8 cellular contexts compared by ENCODE assay signal in genomic region chr5:138574744-138575193, GRCh38. TPM values are rescaled to one million over a fixed set of nuclear protein-coding genes. Genes with fewer than 3 reads are reported as not detected.
DNase-seq lines count a peak whose midpoint lies in the region; ATAC-seq, FAIRE-seq and TF ChIP-seq lines count a peak whose summit lies in the region.

No MANE protein-coding gene starts in this region.

- peak overlapping the region; percentile 87 for H3K9ac ChIP-seq in ES-I3 (ENCODE audit: low read depth, low read length)
- peak overlapping the region; percentile 100 for H3K9ac ChIP-seq in IMR-90 (ENCODE audit: low read depth, low read length)

- peak overlapping the region; percentile 94 for H3K4ac ChIP-seq in IMR-90 (ENCODE audit: low read depth, low read length)

- H3K27ac ChIP-seq in IMR-90 (ENCODE audit: insufficient read depth, low read length): peak overlapping the region; percentile 98
- H3K27ac ChIP-seq in mesodermal cell (ENCODE audit: low read depth, low read length, severe bottlenecking): peak overlapping the region; percentile 100

- H3K4me1 ChIP-seq in ES-I3 (ENCODE audit: insufficient read depth, low read length) (no peaks in the 10 kb centered on the region), IMR-90 (ENCODE audit: control insufficient read depth, insufficient read depth, low read length) (peaks cover 2% of the 10 kb centered on the region; the same call in 1 of the 2 replicates), mesodermal cell (ENCODE audit: control insufficient read depth, insufficient read depth, low read length, poor library complexity, severe bottlenecking) (peaks cover 9% of the 10 kb centered on the region)

- peak overlapping the region; percentile 15; the same call in 1 of the 3 replicates for H2BK15ac ChIP-seq in IMR-90 (ENCODE audit: low read depth, low read length)

- intact Hi-C loops in IMR-90 (cut with micrococcal nuclease): loop anchor here (2.0 kb wide), 1 partner anchor 180 kb away; no protein-coding TSS in a partner anchor

- H3K14ac ChIP-seq in IMR-90 (replicated peaks; ENCODE audit: low read depth, low read length): peak overlapping the region; percentile 97

- TF ChIP-seq RAD21 in IMR-90 (IDR thresholded peaks at IDR 0.05; ENCODE audit: low read length): no peak

- peak overlapping the region; percentile 98 for H2AFZ ChIP-seq in IMR-90 (replicated peaks; ENCODE audit: low read length, poor library complexity)

- WGBS in IMR-90 (ENCODE audit: extremely low coverage in 2 of 2, insufficient read length in 1 of 2), 2 experiments: 7% methylated on average over 3 of the region's 18 CpGs; no CpG with 5 or more reads in 1 of the 2 experiments
- 0% methylated on average over 14 of the region's 18 CpGs for WGBS in mesodermal cell (ENCODE audit: insufficient coverage in 2 of 2), 2 experiments

- H4K20me1 ChIP-seq in IMR-90 (ENCODE audit: insufficient read depth, low read length): peaks cover 26% of the 10 kb centered on the region

- dilution Hi-C loops in IMR-90 (cut with HindIII; ENCODE audit: low sequenced_read_pairs, unreplicated experiment): no loop called here

- peak overlapping the region; percentile 76 for H3K4me3 ChIP-seq in IMR-90 (ENCODE audit: insufficient read depth, low read depth, low read length)
- H3K4me3 ChIP-seq in bronchial epithelial cell (ENCODE audit: low read depth, low read length): peak overlapping the region; percentile 63
- H3K4me3 ChIP-seq in mesodermal cell (ENCODE audit: extremely low read depth, insufficient read depth, low read length, poor library complexity, severe bottlenecking): peak overlapping the region; percentile 98

- 0 out of 2 replicates have a peak, but pooled peaks cover 4% of the 10 kb centered on the region for H3K9me1 ChIP-seq in IMR-90 (ENCODE audit: insufficient read depth, low read length)

- no peaks in the 10 kb centered on the region for H3K9me3 ChIP-seq in ES-I3 (ENCODE audit: control insufficient read depth, insufficient read depth, low read length)
- no peaks in the 10 kb centered on the region for H3K9me3 ChIP-seq in IMR-90 (ENCODE audit: control insufficient read depth, insufficient read depth, low read length)
- H3K9me3 ChIP-seq in mesodermal cell (ENCODE audit: control insufficient read depth, low read length): no peaks in the 10 kb centered on the region

- H3K4me2 ChIP-seq in IMR-90 (ENCODE audit: low read depth, low read length): peak overlapping the region; percentile 87

- FAIRE-seq in bronchial epithelial cell (lab: Jason Lieb, UNC): no peak

- DNase-seq in IMR-90: peak; percentile 24
- DNase-seq in bronchial epithelial cell (ENCODE audit: low read depth): peak; percentile 33
- no peak for DNase-seq in germinal center (ENCODE audit: low spot score)
- DNase-seq in NCI-H526 (lab: John Stamatoyannopoulos, UW): no peak

- H3K18ac ChIP-seq in IMR-90 (ENCODE audit: low read depth, low read length): peak overlapping the region; percentile 18; the same call in 1 of the 2 replicates

- H4K5ac ChIP-seq in IMR-90 (ENCODE audit: low read depth, low read length): peak overlapping the region; percentile 28

- POLR2A ChIA-PET in IMR-90 (lab: Charles Lee; ENCODE audit: unreplicated experiment): interaction anchor here (0.6 kb wide), 1 partner anchor 104 kb away, joined by 3 read pairs; no protein-coding TSS in a partner anchor

- peaks cover 32% of the 10 kb centered on the region for H3K36me3 ChIP-seq in ES-I3 (ENCODE audit: insufficient read depth, low read length)
- peaks cover 30% of the 10 kb centered on the region for H3K36me3 ChIP-seq in IMR-90 (ENCODE audit: control insufficient read depth, insufficient read depth, low read length)
- H3K36me3 ChIP-seq in bronchial epithelial cell (ENCODE audit: control insufficient read depth, insufficient read depth, low read length): peaks cover 16% of the 10 kb centered on the region
- peaks cover 43% of the 10 kb centered on the region for H3K36me3 ChIP-seq in mesodermal cell (ENCODE audit: control insufficient read depth, insufficient read depth, low read length)

- H2BK20ac ChIP-seq in IMR-90 (ENCODE audit: low read depth, low read length): peak overlapping the region; percentile 17; the same call in 1 of the 2 replicates

- no peak for TF ChIP-seq CTCF in IMR-90 (conservative IDR thresholded peaks at IDR 0.05; ENCODE audit: low read depth, low read length)
- no peak for TF ChIP-seq CTCF in bronchial epithelial cell (IDR thresholded peaks at IDR 0.05; ENCODE audit: insufficient read depth, low read length, severe bottlenecking)

- no TSS peak for BruUV-seq in IMR-90 (replicated peaks; lab: Mats Ljungman, UMichigan)

- ATAC-seq in IMR-90 (ENCODE audit: low read depth): peak; percentile 3; the same call in 1 of the 2 replicates
- ATAC-seq in GM18511 (IDR thresholded peaks at IDR 0.05; ENCODE audit: unreplicated experiment): no peak
- ATAC-seq in HG03442 (IDR thresholded peaks at IDR 0.05; ENCODE audit: unreplicated experiment): no peak

- peak overlapping the region; percentile 87 for H4K91ac ChIP-seq in IMR-90 (ENCODE audit: insufficient read depth, low read depth, low read length)

- peak overlapping the region; percentile 95 for H2AK9ac ChIP-seq in IMR-90 (replicated peaks; ENCODE audit: low read depth, low read length, poor library complexity)

- peak overlapping the region; percentile 99 for H2BK120ac ChIP-seq in IMR-90 (ENCODE audit: low read depth, low read length)

- H2BK5ac ChIP-seq in IMR-90 (ENCODE audit: low read depth, low read length, poor library complexity, severe bottlenecking): peak overlapping the region; percentile 99

- in situ Hi-C loops in IMR-90 (cut with MboI; ENCODE audit: low sequenced_read_pairs): loop anchor here (10.0 kb wide), 1 partner anchor 690 kb away; no protein-coding TSS in a partner anchor

- H3K79me1 ChIP-seq in IMR-90 (ENCODE audit: low read depth in 1 of 2, low read length in 2 of 2): peaks cover 17 to 35% of the 10 kb centered on the region in 2 experiments

- H2AK5ac ChIP-seq in IMR-90 (ENCODE audit: low read depth, low read length): peak overlapping the region; percentile 73

- no peaks in the 10 kb centered on the region for H3K27me3 ChIP-seq in IMR-90 (ENCODE audit: control insufficient read depth, insufficient read depth, low read length)
- no peaks in the 10 kb centered on the region for H3K27me3 ChIP-seq in bronchial epithelial cell (ENCODE audit: control insufficient read depth, insufficient read depth, low read length)

- H4K8ac ChIP-seq in IMR-90 (ENCODE audit: low read depth in 2 of 2, low read length in 2 of 2): peak overlapping the region; percentile 35 to 88

- peak overlapping the region; percentile 95 for H3K23ac ChIP-seq in IMR-90 (ENCODE audit: low read depth, low read length)

- CTCF ChIA-PET in IMR-90 (lab: Yijun Ruan, JAX): interaction anchor here (0.6 kb wide), 1 partner anchor 793 kb away, joined by 5 read pairs; no protein-coding TSS in a partner anchor

- no peak for TF ChIP-seq POLR2A in IMR-90 (IDR thresholded peaks at IDR 0.05; ENCODE audit: low read depth, low read length)

- H3K56ac ChIP-seq in IMR-90 (ENCODE audit: extremely low read depth, insufficient read depth, low read length): peak overlapping the region; percentile 96

TF ChIP-seq in IMR-90, 13 proteins besides CTCF, POLR2A, EP300 and RAD21 (continues in another document):
- TF ChIP-seq MXI1 (IDR thresholded peaks at IDR 0.05; ENCODE audit: borderline replicate concordance, low read depth, low read length) (no peak), FOS (IDR thresholded peaks at IDR 0.05; ENCODE audit: low read depth, low read length) (no peak), USF2 (IDR thresholded peaks at IDR 0.05; ENCODE audit: low read depth, low read length) (no peak), SMC3 (IDR thresholded peaks at IDR 0.05; ENCODE audit: low read depth, low read length) (no peak), MAFK (IDR thresholded peaks at IDR 0.05; ENCODE audit: low read depth, low read length) (no peak), BHLHE40 (IDR thresholded peaks at IDR 0.05; ENCODE audit: low read depth, low read length) (no peak), CEBPB (IDR thresholded peaks at IDR 0.05; ENCODE audit: low read depth, low read length) (no peak), ELK1 (IDR thresholded peaks at IDR 0.05; ENCODE audit: borderline replicate concordance, low read depth, low read length) (no peak), RCOR1 (IDR thresholded peaks at IDR 0.05; ENCODE audit: insufficient replicate concordance, low read length) (no peak), RFX5 (IDR thresholded peaks at IDR 0.05; ENCODE audit: low read depth, low read length) (no peak), NFE2L2 (IDR thresholded peaks at IDR 0.05; ENCODE audit: low read depth, low read length) (no peak), CHD1 (IDR thresholded peaks at IDR 0.05; ENCODE audit: low read depth, low read length) (no peak; the same call in 1 of the 2 replicates)

RNA-seq across cellular contexts. Expression of gene HSPA9, which starts 0.4 kb away (rescaled TPM):
- 456 and 472 TPM in 2 replicates for total RNA-seq in IMR-90 (2012; rRNA removed)
- 133 and 157 TPM in 2 replicates for polyA plus RNA-seq in IMR-90 (2012; rRNA removed)
- 118 and 219 TPM in 2 replicates for polyA plus RNA-seq in IMR-90 (2012; cell fraction: cytosol; rRNA removed)
- 169 and 240 TPM in 2 replicates for polyA plus RNA-seq in IMR-90 (2012; cell fraction: nucleus; rRNA removed; ENCODE audit: low replicate concordance)
- total RNA-seq in bronchial epithelial cell: 820 and 1,205 TPM in 2 replicates
- polyA plus RNA-seq in mesodermal cell (2013, experiment 1 of 2): 146 TPM
- 148 TPM for polyA plus RNA-seq in mesodermal cell (2013, experiment 2 of 2)

RNA-seq across cellular contexts. Expression of gene ETF1, which starts 31.7 kb away (rescaled TPM):
- total RNA-seq in IMR-90 (2012; rRNA removed) (126 and 144 TPM in 2 replicates), bronchial epithelial cell (173 and 183 TPM in 2 replicates)
- 45.4 and 53.2 TPM in 2 replicates for polyA plus RNA-seq in IMR-90 (2012; rRNA removed)
- polyA plus RNA-seq in IMR-90 (2012; cell fraction: cytosol; rRNA removed): 12.4 and 13.0 TPM in 2 replicates
- polyA plus RNA-seq in IMR-90 (2012; cell fraction: nucleus; rRNA removed; ENCODE audit: low replicate concordance): 9.0 and 49.9 TPM in 2 replicates
- polyA plus RNA-seq in mesodermal cell (2013, experiment 1 of 2): 94.4 TPM
- polyA plus RNA-seq in mesodermal cell (2013, experiment 2 of 2): 100 TPM

Comparison
In these comparisons a context has a peak if more than half of its experiments do, and no peak if none do; other contexts are left out.
1. DNase-seq: peak in IMR-90 (single experiment) and bronchial epithelial cell (single experiment); none in germinal center (single experiment) and NCI-H526 (0 of 2).
2. Peak in every context shown above with its lines, with median percentiles within 50 percentile points of each other: H3K4me3 ChIP-seq.